ENCODE assay signal across 9 cellular contexts in genomic region chr6:156976144-156977088, GRCh38.
A peak's percentile ranks its signal among the peaks of the same experiment; 100 is the strongest.
DNase-seq lines count a peak whose midpoint lies in the region; ATAC-seq and TF ChIP-seq lines count a peak whose summit lies in the region.
"Had no signal": no experiment of that assay in that cellular context is flagged by ENCODE, and none has a peak within 500 bp of the region (broad histone marks: within the 10 kb centered on the region; RNA-seq: fewer than 3 reads in every experiment).

No MANE protein-coding gene starts in this region.

- POLR2A ChIA-PET in activated CD4-positive, alpha-beta T cell treated with anti-CD3 and anti-CD28 coated beads, Interleukin-2, amount 10 ng/mL, durations not matched to agents 7 days and 5 days (lab: Charles Lee) = no interaction called here

- H3K36me3 ChIP-seq in right atrium auricular region (no peaks in the 10 kb centered on the region), stomach (no peaks in the 10 kb centered on the region)

- intact Hi-C loops in stomach (cut with DNase I; ENCODE audit: low total_unique reads) = no loop called here

- peak overlapping the region; percentile 52 for H3K27ac Mint-ChIP-seq in activated CD4-positive, alpha-beta T cell treated with anti-CD3 and anti-CD28 coated beads, Interleukin-2, amount 10 ng/mL, durations not matched to agents 7 days and 5 days
- peak overlapping the region; percentile 86 for H3K27ac Mint-ChIP-seq in T-helper 17 cell

- H3K27ac ChIP-seq in right atrium auricular region = no peak overlapping the region
- H3K27ac ChIP-seq in stomach = peak overlapping the region in 2 of 5 donors; percentile 24 to 57

- no peak for TF ChIP-seq POLR2A in stomach (IDR thresholded peaks at IDR 0.05)

- no peaks in the 10 kb centered on the region for H3K36me3 Mint-ChIP-seq in activated CD4-positive, alpha-beta T cell treated with anti-CD3 and anti-CD28 coated beads, Interleukin-2, amount 10 ng/mL, durations not matched to agents 7 days and 5 days (ENCODE audit: low read depth)
- no peaks in the 10 kb centered on the region for H3K36me3 Mint-ChIP-seq in T-helper 17 cell (ENCODE audit: low read depth)

- WGBS in stomach, 5 donors = 33 to 58% (median 38%) methylated on average over 21 of the region's 21 CpGs

- no peak for DNase-seq in activated CD4-positive, alpha-beta T cell treated with anti-CD3 and anti-CD28 coated beads, Interleukin-2, amount 10 ng/mL, durations not matched to agents 7 days and 5 days
- DNase-seq in activated CD4-positive, alpha-beta T cell treated with anti-CD3 and anti-CD28 coated beads, Interleukin-2, amount 50 U/mL, for 1 hour = no peak
- no peak for DNase-seq in T-helper 17 cell
- DNase-seq in right atrium auricular region (ENCODE audit: low spot score) = no peak
- DNase-seq in stomach = no peak
- no peak for DNase-seq in mesenteric fat pad (ENCODE audit: low spot score)
- no peak for DNase-seq in inferior parietal cortex (ENCODE audit: extremely low spot score)
- no peak for DNase-seq in HK-2 (ENCODE audit: unreplicated experiment)
- DNase-seq: COR-L47 had no signal

- peak; percentile 67 for ATAC-seq in T-helper 17 cell

- H3K27me3 Mint-ChIP-seq in activated CD4-positive, alpha-beta T cell treated with anti-CD3 and anti-CD28 coated beads, Interleukin-2, amount 10 ng/mL, durations not matched to agents 7 days and 5 days = no peaks in the 10 kb centered on the region
- no peaks in the 10 kb centered on the region for H3K27me3 Mint-ChIP-seq in T-helper 17 cell

- TF ChIP-seq CTCF in right atrium auricular region (IDR thresholded peaks at IDR 0.05) (no peak), stomach (IDR thresholded peaks at IDR 0.05) (no peak)

- CTCF ChIA-PET in activated CD4-positive, alpha-beta T cell treated with anti-CD3 and anti-CD28 coated beads, Interleukin-2, amount 10 ng/mL, durations not matched to agents 7 days and 5 days (lab: Charles Lee) = interaction anchor here (1.2 kb wide), 1 partner anchor 22 kb away, joined by 3 read pairs; no protein-coding TSS in a partner anchor

- peak overlapping the region; percentile 59 for H3K4me3 Mint-ChIP-seq in activated CD4-positive, alpha-beta T cell treated with anti-CD3 and anti-CD28 coated beads, Interleukin-2, amount 10 ng/mL, durations not matched to agents 7 days and 5 days
- peak overlapping the region; percentile 83 for H3K4me3 Mint-ChIP-seq in T-helper 17 cell

- H3K4me1 ChIP-seq in right atrium auricular region (peaks cover 0 to 71% of the 10 kb centered on the region in 2 donors), stomach (peaks cover 5 to 77% (median 43%) of the 10 kb centered on the region in 4 donors)

- H3K4me1 Mint-ChIP-seq in activated CD4-positive, alpha-beta T cell treated with anti-CD3 and anti-CD28 coated beads, Interleukin-2, amount 10 ng/mL, durations not matched to agents 7 days and 5 days = peaks cover 44% of the 10 kb centered on the region
- H3K4me1 Mint-ChIP-seq in T-helper 17 cell = peaks cover 53% of the 10 kb centered on the region

- TF ChIP-seq EP300 in stomach (IDR thresholded peaks at IDR 0.05) = no peak

- H3K27me3 ChIP-seq in right atrium auricular region = no peaks in the 10 kb centered on the region
- no peaks in the 10 kb centered on the region for H3K27me3 ChIP-seq in stomach

- H3K9me3 ChIP-seq in T-helper 17 cell (ENCODE audit: control insufficient read depth, low read length, poor library complexity, severe bottlenecking) (no peaks in the 10 kb centered on the region), right atrium auricular region (no peaks in the 10 kb centered on the region), stomach (no peaks in the 10 kb centered on the region)

- H3K9me3 Mint-ChIP-seq in activated CD4-positive, alpha-beta T cell treated with anti-CD3 and anti-CD28 coated beads, Interleukin-2, amount 10 ng/mL, durations not matched to agents 7 days and 5 days = no peaks in the 10 kb centered on the region

- peak overlapping the region; percentile 6 to 11 for H3K4me3 ChIP-seq in right atrium auricular region
- H3K4me3 ChIP-seq in stomach = peak overlapping the region; percentile 26 to 43 (median 32)
